Comparison of ENCODE assay signal across 24 cellular contexts in genomic region chr7:94424336-94424735, GRCh38. TPM values are rescaled to one million over a fixed set of nuclear protein-coding genes. Genes with fewer than 3 reads are reported as not detected.
DNase-seq lines count a peak whose midpoint lies in the region; ATAC-seq and TF ChIP-seq lines count a peak whose summit lies in the region.
"Had no signal": no experiment of that assay in that cellular context is flagged by ENCODE, and none has a peak within 500 bp of the region (broad histone marks: within the 10 kb centered on the region; RNA-seq: fewer than 3 reads in every experiment).

No MANE protein-coding gene starts in this region.

- DNase-seq in SK-N-SH (no peak), chondrocyte (ENCODE audit: low spot score) (no peak), tibial artery (no peak), NCI-H82 treated with DMSO at 0.1 percent for 48 hours (lab: John Stamatoyannopoulos, UW; ENCODE audit: unreplicated experiment) (no peak)
- DNase-seq in stimulated activated CD4-positive, alpha-beta T cell treated with anti-CD3 and anti-CD28 coated beads, Interleukin-2, amount 100 ng/mL, for 48 hours: no peak
- DNase-seq: activated CD8-positive, alpha-beta T cell treated with anti-CD3 and anti-CD28 coated beads, Interleukin-2, amount 10 ng/mL, durations not matched to agents 7 days and 5 days; activated effector memory CD4-positive, alpha-beta T cell treated with anti-CD3 and anti-CD28 coated beads, Interleukin-2, amount 50 U/mL, for 16 hours; activated naive CD8-positive, alpha-beta T cell treated with anti-CD3 and anti-CD28 coated beads, Interleukin-2, amount 10 ng/mL, durations not matched to agents 7 days and 5 days; CD4-positive, CD25-positive, alpha-beta regulatory T cell; DMS 273 treated with DMSO at 0.1 percent for 48 hours; effector memory CD8-positive, alpha-beta T cell; islet precursor cell; lower lobe of right lung; MG63; NCI-H2171 treated with DMSO at 0.1 percent for 48 hours; spleen; stimulated activated CD4-positive, alpha-beta T cell treated with anti-CD3 and anti-CD28 coated beads, Interleukin-4, amount 100 ng/mL, for 4 hours; stimulated activated naive CD4-positive, alpha-beta T cell; thyroid gland had no signal

- H3F3A ChIP-seq in SK-N-SH (replicated peaks; ENCODE audit: insufficient read depth) (peaks cover 3% of the 10 kb centered on the region), neural cell (ENCODE audit: insufficient read depth, low read length, poor library complexity, severe bottlenecking) (peaks cover 9% of the 10 kb centered on the region)

- H3K36me3 Mint-ChIP-seq in chondrocyte (ENCODE audit: low read depth): peaks cover 92% of the 10 kb centered on the region
- H3K36me3 Mint-ChIP-seq: activated naive CD8-positive, alpha-beta T cell treated with anti-CD3 and anti-CD28 coated beads, Interleukin-2, amount 10 ng/mL, durations not matched to agents 7 days and 5 days; CD4-positive, CD25-positive, alpha-beta regulatory T cell had no signal

- no peak for TF ChIP-seq EP300 in SK-N-SH (IDR thresholded peaks at IDR 0.05; ENCODE audit: borderline replicate concordance in 1 of 2, low read depth in 1 of 2, low read length in 1 of 2)
- TF ChIP-seq EP300 in neural cell (conservative IDR thresholded peaks at IDR 0.05; ENCODE audit: poor library complexity, severe bottlenecking): peak; percentile 96

- TF ChIP-seq RAD21 in SK-N-SH (IDR thresholded peaks at IDR 0.05; ENCODE audit: low read length) (no peak), neural cell (conservative IDR thresholded peaks at IDR 0.05) (no peak)

- POLR2A ChIA-PET in SK-N-SH (lab: Yijun Ruan, JAX): no interaction called here

- no peaks in the 10 kb centered on the region for H3K27me3 ChIP-seq in SK-N-SH (ENCODE audit: insufficient read depth)
- no peaks in the 10 kb centered on the region for H3K27me3 ChIP-seq in neural cell (ENCODE audit: insufficient read depth, low read depth, low read length)
- H3K27me3 ChIP-seq in tibial artery: no peaks in the 10 kb centered on the region
- H3K27me3 ChIP-seq: MG63, neutrophil, spleen, thyroid gland had no signal

- intact Hi-C loops in tibial artery (cut with DNase I; ENCODE audit: low total_unique reads): no loop called here

- peak overlapping the region; percentile 88 for H3K27ac Mint-ChIP-seq in chondrocyte (ENCODE audit: unreplicated experiment)
- H3K27ac Mint-ChIP-seq: activated CD8-positive, alpha-beta T cell treated with anti-CD3 and anti-CD28 coated beads, Interleukin-2, amount 10 ng/mL, durations not matched to agents 7 days and 5 days; activated naive CD8-positive, alpha-beta T cell treated with anti-CD3 and anti-CD28 coated beads, Interleukin-2, amount 10 ng/mL, durations not matched to agents 7 days and 5 days; CD4-positive, CD25-positive, alpha-beta regulatory T cell; effector memory CD8-positive, alpha-beta T cell; T-helper 1 cell treated with Interleukin-12 subunit alpha and Interleukin-12 subunit beta and Interleukin-4 antibody, amounts not matched to agents 30 μg/mL and 1 μg/mL, for 36 hours had no signal

- no peak overlapping the region for H3K4me3 ChIP-seq in SK-N-SH (ENCODE audit: low read depth in 2 of 2, low read length in 1 of 2)
- peak overlapping the region; percentile 37 for H3K4me3 ChIP-seq in neural cell (ENCODE audit: low read length)
- H3K4me3 ChIP-seq in tibial artery: no peak overlapping the region
- H3K4me3 ChIP-seq: K562, lower lobe of right lung, MG63, spleen, thyroid gland had no signal

- H3K9me3 ChIP-seq in SK-N-SH (no peaks in the 10 kb centered on the region), neural cell (ENCODE audit: low read length) (no peaks in the 10 kb centered on the region), tibial artery (no peaks in the 10 kb centered on the region)
- H3K9me3 ChIP-seq: lower lobe of right lung, MG63, neutrophil, spleen, thyroid gland had no signal

- H3K27ac ChIP-seq in SK-N-SH (ENCODE audit: low read depth in 2 of 2, low read length in 1 of 2): peak overlapping the region in 1 of 2 experiments; percentile 69; a peak in 2 of 4 replicates
- peak overlapping the region; percentile 98 for H3K27ac ChIP-seq in neural cell (ENCODE audit: low read length)
- H3K27ac ChIP-seq in tibial artery: peak overlapping the region; percentile 71 to 93
- H3K27ac ChIP-seq: lower lobe of right lung, neutrophil, spleen had no signal

- no peak for ATAC-seq in HG03045 (IDR thresholded peaks at IDR 0.05; ENCODE audit: unreplicated experiment)
- ATAC-seq: activated CD8-positive, alpha-beta T cell treated with anti-CD3 and anti-CD28 coated beads, Interleukin-2, amount 10 ng/mL, durations not matched to agents 7 days and 5 days; effector memory CD8-positive, alpha-beta T cell; K562; lower lobe of right lung had no signal

- H2AFZ ChIP-seq in SK-N-SH (ENCODE audit: low read depth) (peak overlapping the region; percentile 10; the same call in 1 of the 2 replicates), neural cell (ENCODE audit: low read depth, low read length) (no peak overlapping the region)

- 95% methylated on average over 4 of the region's 4 CpGs for WGBS in SK-N-SH (ENCODE audit: low lambda C conversion rate)

- H3K4me3 Mint-ChIP-seq in chondrocyte (ENCODE audit: unreplicated experiment): no peak overlapping the region
- H3K4me3 Mint-ChIP-seq: activated CD8-positive, alpha-beta T cell treated with anti-CD3 and anti-CD28 coated beads, Interleukin-2, amount 10 ng/mL, durations not matched to agents 7 days and 5 days; activated naive CD8-positive, alpha-beta T cell treated with anti-CD3 and anti-CD28 coated beads, Interleukin-2, amount 10 ng/mL, durations not matched to agents 7 days and 5 days; CD4-positive, CD25-positive, alpha-beta regulatory T cell; effector memory CD8-positive, alpha-beta T cell; T-helper 1 cell treated with Interleukin-12 subunit alpha and Interleukin-12 subunit beta and Interleukin-4 antibody, amounts not matched to agents 30 μg/mL and 1 μg/mL, for 36 hours had no signal

- no peak overlapping the region for H3K9ac ChIP-seq in SK-N-SH
- H3K9ac ChIP-seq in neural cell (ENCODE audit: low read length): peak overlapping the region; percentile 60

- CTCF ChIA-PET in SK-N-SH (lab: Yijun Ruan, JAX): interaction anchor here (1.1 to 5.7 kb wide), 2 partner anchors 10 to 12 kb away, joined by 3 to 48 read pairs; no protein-coding TSS in a partner anchor

- peaks cover 0 to 2% of the 10 kb centered on the region in 2 experiments for H3K36me3 ChIP-seq in SK-N-SH (replicated peaks in 1 of 2; ENCODE audit: control insufficient read depth in 1 of 2, insufficient read depth in 2 of 2, low read length in 1 of 2)
- H3K36me3 ChIP-seq in neural cell (ENCODE audit: insufficient read depth, low read length): no peaks in the 10 kb centered on the region
- peaks cover 91 to 99% (median 93%) of the 10 kb centered on the region in 3 donors for H3K36me3 ChIP-seq in tibial artery
- H3K36me3 ChIP-seq: neutrophil had no signal

- H3K4me2 ChIP-seq in SK-N-SH (no peak overlapping the region), neural cell (ENCODE audit: low read length) (peak overlapping the region; percentile 35)

- H3K4me1 Mint-ChIP-seq in chondrocyte (ENCODE audit: low read depth): peaks cover 100% of the 10 kb centered on the region
- H3K4me1 Mint-ChIP-seq: activated naive CD8-positive, alpha-beta T cell treated with anti-CD3 and anti-CD28 coated beads, Interleukin-2, amount 10 ng/mL, durations not matched to agents 7 days and 5 days; CD4-positive, CD25-positive, alpha-beta regulatory T cell had no signal

- H3K9me2 ChIP-seq in SK-N-SH (no peaks in the 10 kb centered on the region), neural cell (ENCODE audit: insufficient read depth, low read length) (no peaks in the 10 kb centered on the region)

- H3K9me3 Mint-ChIP-seq in chondrocyte (ENCODE audit: low read depth): no peaks in the 10 kb centered on the region
- H3K9me3 Mint-ChIP-seq: activated naive CD8-positive, alpha-beta T cell treated with anti-CD3 and anti-CD28 coated beads, Interleukin-2, amount 10 ng/mL, durations not matched to agents 7 days and 5 days; CD4-positive, CD25-positive, alpha-beta regulatory T cell; effector memory CD8-positive, alpha-beta T cell; T-helper 1 cell treated with Interleukin-12 subunit alpha and Interleukin-12 subunit beta and Interleukin-4 antibody, amounts not matched to agents 30 μg/mL and 1 μg/mL, for 36 hours had no signal

- H3K27me3 Mint-ChIP-seq in chondrocyte (ENCODE audit: low read depth): no peaks in the 10 kb centered on the region
- H3K27me3 Mint-ChIP-seq: CD4-positive, CD25-positive, alpha-beta regulatory T cell had no signal

- no peaks in the 10 kb centered on the region for H4K20me1 ChIP-seq in SK-N-SH (ENCODE audit: insufficient read depth)
- H4K20me1 ChIP-seq in neural cell (ENCODE audit: insufficient read depth): no peaks in the 10 kb centered on the region

- TF ChIP-seq CTCF in SK-N-SH (IDR thresholded peaks at IDR 0.05) (no peak), chondrocyte (IDR thresholded peaks at IDR 0.05) (no peak), neural cell (IDR thresholded peaks at IDR 0.05; ENCODE audit: poor library complexity, severe bottlenecking) (no peak), tibial artery (IDR thresholded peaks at IDR 0.05) (no peak)

- H3K4me1 ChIP-seq in SK-N-SH (ENCODE audit: control insufficient read depth in 1 of 2, insufficient read depth in 2 of 2, low read depth in 1 of 2, low read length in 1 of 2) (peaks cover 2 to 17% of the 10 kb centered on the region in 2 experiments; a peak in 3 of 4 replicates), tibial artery (peaks cover 0 to 42% (median 0%) of the 10 kb centered on the region in 4 donors)
- H3K4me1 ChIP-seq: lower lobe of right lung, spleen, thyroid gland had no signal

- H3K79me2 ChIP-seq in SK-N-SH (ENCODE audit: insufficient read depth): no peaks in the 10 kb centered on the region
- no peaks in the 10 kb centered on the region for H3K79me2 ChIP-seq in neural cell (replicated peaks; ENCODE audit: insufficient read depth, low read length)

TF ChIP-seq in SK-N-SH, 30 proteins besides CTCF, POLR2A, EP300 and RAD21 (continues in another document):
- TF ChIP-seq SMC3 (IDR thresholded peaks at IDR 0.05; ENCODE audit: low read depth, low read length): no peak
- TF ChIP-seq FOSL2 (IDR thresholded peaks at IDR 0.05; ENCODE audit: borderline replicate concordance, low read depth): no peak
- no peak for TF ChIP-seq TCF12 (IDR thresholded peaks at IDR 0.05)
- TF ChIP-seq FOXM1 (IDR thresholded peaks at IDR 0.05; ENCODE audit: low read depth): no peak
- TF ChIP-seq GABPA (IDR thresholded peaks at IDR 0.05; ENCODE audit: low read depth): no peak

RNA-seq across cellular contexts. Expression of gene COL1A2, which starts 29.6 kb away (rescaled TPM):
- 4.5 and 11.4 TPM in 2 replicates for polyA plus RNA-seq in SK-N-SH (2012; rRNA removed)
- polyA plus RNA-seq in SK-N-SH (2012; cell fraction: cytosol; rRNA removed): 6.5 and 7.3 TPM in 2 replicates
- 13.4 and 14.1 TPM in 2 replicates for polyA plus RNA-seq in SK-N-SH (2012; cell fraction: nucleus; rRNA removed)
- 11,901 to 12,433 TPM (median 12,302 TPM) in 3 replicates for total RNA-seq in chondrocyte
- polyA plus RNA-seq in neural cell: 2.3 and 2.5 TPM in 2 replicates
- 3.4 and 4.1 TPM in 2 replicates for polyA minus RNA-seq in neural cell
- total RNA-seq: CD4-positive, CD25-positive, alpha-beta regulatory T cell had no signal
- polyA plus RNA-seq: CD4-positive, CD25-positive, alpha-beta regulatory T cell had no signal
